Comparison of ENCODE assay signal across 1 cellular context in the genomic region with DNA sequence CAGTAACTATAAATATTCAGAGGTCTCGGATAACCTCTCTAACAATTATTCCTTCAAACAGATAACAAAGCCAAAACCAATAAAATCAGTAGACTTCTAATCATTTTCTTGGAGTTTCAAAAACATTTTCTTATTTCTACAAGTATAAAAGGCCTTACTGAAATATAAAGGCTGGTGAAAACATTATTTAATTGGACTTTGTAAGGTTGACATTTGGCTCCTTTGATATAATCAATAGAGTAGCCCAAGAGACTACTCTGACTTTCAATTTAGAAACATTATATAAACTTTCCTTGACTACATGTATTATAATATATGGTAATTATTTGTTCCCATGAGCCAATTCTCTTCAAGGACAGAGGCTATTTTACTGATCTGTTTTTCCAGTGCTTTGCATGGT.
TF ChIP-seq lines count a peak whose summit lies in the region.

No MANE protein-coding gene starts in this region.

TF ChIP-seq in liver, 16 proteins besides CTCF, POLR2A, EP300 and RAD21 (continued from another document):
- TF ChIP-seq, protein P1, sequence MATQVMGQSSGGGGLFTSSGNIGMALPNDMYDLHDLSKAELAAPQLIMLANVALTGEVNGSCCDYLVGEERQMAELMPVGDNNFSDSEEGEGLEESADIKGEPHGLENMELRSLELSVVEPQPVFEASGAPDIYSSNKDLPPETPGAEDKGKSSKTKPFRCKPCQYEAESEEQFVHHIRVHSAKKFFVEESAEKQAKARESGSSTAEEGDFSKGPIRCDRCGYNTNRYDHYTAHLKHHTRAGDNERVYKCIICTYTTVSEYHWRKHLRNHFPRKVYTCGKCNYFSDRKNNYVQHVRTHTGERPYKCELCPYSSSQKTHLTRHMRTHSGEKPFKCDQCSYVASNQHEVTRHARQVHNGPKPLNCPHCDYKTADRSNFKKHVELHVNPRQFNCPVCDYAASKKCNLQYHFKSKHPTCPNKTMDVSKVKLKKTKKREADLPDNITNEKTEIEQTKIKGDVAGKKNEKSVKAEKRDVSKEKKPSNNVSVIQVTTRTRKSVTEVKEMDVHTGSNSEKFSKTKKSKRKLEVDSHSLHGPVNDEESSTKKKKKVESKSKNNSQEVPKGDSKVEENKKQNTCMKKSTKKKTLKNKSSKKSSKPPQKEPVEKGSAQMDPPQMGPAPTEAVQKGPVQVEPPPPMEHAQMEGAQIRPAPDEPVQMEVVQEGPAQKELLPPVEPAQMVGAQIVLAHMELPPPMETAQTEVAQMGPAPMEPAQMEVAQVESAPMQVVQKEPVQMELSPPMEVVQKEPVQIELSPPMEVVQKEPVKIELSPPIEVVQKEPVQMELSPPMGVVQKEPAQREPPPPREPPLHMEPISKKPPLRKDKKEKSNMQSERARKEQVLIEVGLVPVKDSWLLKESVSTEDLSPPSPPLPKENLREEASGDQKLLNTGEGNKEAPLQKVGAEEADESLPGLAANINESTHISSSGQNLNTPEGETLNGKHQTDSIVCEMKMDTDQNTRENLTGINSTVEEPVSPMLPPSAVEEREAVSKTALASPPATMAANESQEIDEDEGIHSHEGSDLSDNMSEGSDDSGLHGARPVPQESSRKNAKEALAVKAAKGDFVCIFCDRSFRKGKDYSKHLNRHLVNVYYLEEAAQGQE (IDR thresholded peaks at IDR 0.05) = no peak
- TF ChIP-seq HNF4G (IDR thresholded peaks at IDR 0.05) (no peak), TAF1 (conservative IDR thresholded peaks at IDR 0.05) (no peak), HNF4A (conservative IDR thresholded peaks at IDR 0.05) (peak; percentile 61 to 65), RXRA (IDR thresholded peaks at IDR 0.05) (no peak)
